8 cellular contexts compared by ENCODE assay signal in the genomic region with DNA sequence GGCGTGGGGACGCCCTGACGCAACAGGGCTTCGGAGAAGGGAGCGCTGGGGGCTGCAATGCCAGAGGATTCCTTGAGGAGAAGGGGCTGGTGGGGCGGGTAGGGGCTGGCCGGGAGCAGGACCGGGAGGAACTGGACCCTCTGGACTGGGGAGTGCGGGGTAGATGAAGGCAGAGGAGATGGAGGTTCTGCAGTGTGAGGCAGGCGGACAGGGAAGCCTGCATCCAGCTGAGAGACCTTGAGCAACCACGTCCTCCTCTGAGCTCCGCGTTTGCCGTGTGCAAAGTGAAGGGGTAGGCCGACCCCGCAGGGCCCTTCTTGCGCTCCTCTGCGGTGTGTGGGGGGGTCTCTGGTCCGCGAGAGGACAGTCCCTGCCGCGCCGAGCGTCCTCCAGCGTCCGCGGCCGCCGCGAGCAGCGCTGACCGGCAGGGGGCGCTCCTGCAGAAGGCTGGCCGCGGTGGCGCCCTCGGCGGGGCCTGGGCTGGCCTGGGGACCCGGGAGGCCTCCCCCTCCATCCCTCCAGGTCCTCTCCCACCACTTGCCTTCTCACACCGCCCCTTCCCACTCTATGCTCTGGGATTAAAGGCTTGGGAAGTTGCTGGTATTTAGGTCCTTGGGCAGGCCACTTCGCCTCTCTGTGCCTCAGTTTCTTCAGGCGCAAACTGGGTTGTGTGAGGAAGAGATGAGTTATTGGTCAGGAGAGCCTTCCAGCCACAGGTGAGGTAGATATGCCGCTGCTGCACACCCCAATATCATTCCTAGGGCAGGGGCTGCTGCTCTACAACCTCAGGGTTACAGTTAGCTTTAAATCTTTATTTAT. TPM values are rescaled to one million over a fixed set of nuclear protein-coding genes. Genes with fewer than 3 reads are reported as not detected.
DNase-seq lines count a peak whose midpoint lies in the region; ATAC-seq and TF ChIP-seq lines count a peak whose summit lies in the region.

No MANE protein-coding gene starts in this region.

- H3K36me3 ChIP-seq in mesenchymal stem cell (ENCODE audit: control insufficient read depth in 1 of 2, insufficient read depth in 2 of 2, low read depth in 1 of 2, low read length in 2 of 2): no peaks in the 10 kb centered on the region

- no peak overlapping the region for H2BK12ac ChIP-seq in mesenchymal stem cell (ENCODE audit: low read length in 2 of 2)

- no peak overlapping the region for H2AFZ ChIP-seq in mesenchymal stem cell (ENCODE audit: low read depth, low read length)

- H2AK5ac ChIP-seq in mesenchymal stem cell (ENCODE audit: low read length, severe bottlenecking): no peak overlapping the region

- TF ChIP-seq CTCF in AG09309 (IDR thresholded peaks at IDR 0.05; ENCODE audit: control insufficient read depth, insufficient read depth, low read depth, low read length, missing control alignments) (peak; percentile 54), brain (conservative IDR thresholded peaks at IDR 0.05) (peak; percentile 74 to 89)

- H3K9ac ChIP-seq in mesenchymal stem cell (ENCODE audit: low read length): no peak overlapping the region

- H3K4me2 ChIP-seq in mesenchymal stem cell (ENCODE audit: low read length, poor library complexity, severe bottlenecking): no peak overlapping the region

- H2BK15ac ChIP-seq in mesenchymal stem cell (ENCODE audit: low read depth, poor library complexity, severe bottlenecking): no peak overlapping the region

- H3K14ac ChIP-seq in mesenchymal stem cell (ENCODE audit: low read length in 2 of 2): no peak overlapping the region

- H3K9me3 ChIP-seq in mesenchymal stem cell (ENCODE audit: control insufficient read depth, low read length): no peaks in the 10 kb centered on the region

- no peaks in the 10 kb centered on the region for H3K36me3 Mint-ChIP-seq in brain

- H2BK5ac ChIP-seq in mesenchymal stem cell (ENCODE audit: low read depth, low read length, poor library complexity, severe bottlenecking): no peak overlapping the region

- H4K91ac ChIP-seq in mesenchymal stem cell (ENCODE audit: low read length): no peak overlapping the region

- peak overlapping the region in 1 of 5 experiments; percentile 42 for H3K4me3 Mint-ChIP-seq in brain

- ATAC-seq in GM19397 (IDR thresholded peaks at IDR 0.05; ENCODE audit: unreplicated experiment) (no peak), GM18858 (IDR thresholded peaks at IDR 0.05; ENCODE audit: unreplicated experiment) (no peak)

- H2BK120ac ChIP-seq in mesenchymal stem cell (ENCODE audit: low read depth, low read length): no peak overlapping the region

- 38% methylated on average over 17 of the region's 43 CpGs for WGBS in mesenchymal stem cell

- H3K4me1 Mint-ChIP-seq in brain: no peaks in the 10 kb centered on the region

- H3K4me3 ChIP-seq in AG09309 (ENCODE audit: control insufficient read depth, low read depth, low read length): peak overlapping the region; percentile 31
- H3K4me3 ChIP-seq in mesenchymal stem cell (ENCODE audit: insufficient read depth in 1 of 2, low read depth in 1 of 2, low read length in 2 of 2): peak overlapping the region in 1 of 2 experiments; percentile 70

- H3K27me3 Mint-ChIP-seq in brain: peaks cover 64% of the 10 kb centered on the region

- H3K18ac ChIP-seq in mesenchymal stem cell (ENCODE audit: low read depth in 1 of 2, low read length in 2 of 2): no peak overlapping the region

- peaks cover 3 to 22% (median 12%) of the 10 kb centered on the region in 5 experiments for H3K9me3 Mint-ChIP-seq in brain

- H3K27me3 ChIP-seq in mesenchymal stem cell (ENCODE audit: control insufficient read depth in 1 of 2, insufficient read depth in 1 of 2, low read length in 2 of 2): peaks cover 31 to 46% of the 10 kb centered on the region in 2 experiments

- peaks cover 4% of the 10 kb centered on the region for H3K4me1 ChIP-seq in mesenchymal stem cell (ENCODE audit: control insufficient read depth, insufficient read depth, low read depth, low read length)

- no peak overlapping the region for H3K27ac ChIP-seq in mesenchymal stem cell (ENCODE audit: low read length, poor library complexity, severe bottlenecking)

- no peak overlapping the region for H3K4ac ChIP-seq in mesenchymal stem cell (ENCODE audit: low read depth in 1 of 2, low read length in 2 of 2)

- DNase-seq in AG09309 (ENCODE audit: low read depth) (no peak), HuH-7.5 (ENCODE audit: low spot score) (peak; percentile 61), mesenchymal stem cell (no peak), HK-2 (ENCODE audit: unreplicated experiment) (no peak), cerebellar nuclear complex (lab: John Stamatoyannopoulos, UW) (no peak)

- no peaks in the 10 kb centered on the region for H3K79me1 ChIP-seq in mesenchymal stem cell (replicated peaks; ENCODE audit: low read length, poor library complexity, severe bottlenecking)

- no peak overlapping the region for H3K23ac ChIP-seq in mesenchymal stem cell (ENCODE audit: low read length in 2 of 2)

- no peak overlapping the region for H3K27ac Mint-ChIP-seq in brain

- peak overlapping the region; percentile 7 for H4K8ac ChIP-seq in mesenchymal stem cell (ENCODE audit: low read length)

RNA-seq across cellular contexts. Expression of gene WNT9B, which starts 9.6 kb away (rescaled TPM):
- polyA plus RNA-seq in brain (ENCODE audit: insufficient read depth, low read depth, low replicate concordance): not detected
- not detected for polyA plus RNA-seq in mesenchymal stem cell (2013, experiment 1 of 2)
- not detected for polyA plus RNA-seq in mesenchymal stem cell (2013, experiment 2 of 2)

RNA-seq across cellular contexts. Expression of gene WNT3, which starts 23.3 kb away (rescaled TPM):
- 4.6 TPM for polyA plus RNA-seq in brain (ENCODE audit: insufficient read depth, low read depth, low replicate concordance)
- polyA plus RNA-seq in mesenchymal stem cell (2013, experiment 1 of 2): 1.1 TPM
- polyA plus RNA-seq in mesenchymal stem cell (2013, experiment 2 of 2): 1.1 TPM
